ENCODE assay signal across 23 cellular contexts in genomic region chr9:84744195-84744594, GRCh38.
DNase-seq lines count a peak whose midpoint lies in the region; ATAC-seq and TF ChIP-seq lines count a peak whose summit lies in the region.
"Had no signal": no experiment of that assay in that cellular context is flagged by ENCODE, and none has a peak within 500 bp of the region (broad histone marks: within the 10 kb centered on the region; RNA-seq: fewer than 3 reads in every experiment).

No MANE protein-coding gene starts in this region.

- TF ChIP-seq CTCF in endodermal cell (conservative IDR thresholded peaks at IDR 0.05): no peak
- TF ChIP-seq CTCF in spleen (IDR thresholded peaks at IDR 0.05 in 8 of 11, conservative IDR thresholded peaks at IDR 0.05 in 3 of 11): no peak

- no peaks in the 10 kb centered on the region for H3K36me3 Mint-ChIP-seq in endodermal cell (ENCODE audit: low read depth)
- H3K36me3 Mint-ChIP-seq: CD8-positive, alpha-beta T cell had no signal

- intact Hi-C loops in spleen (cut with DNase I; ENCODE audit: low total_unique reads): no loop called here

- WGBS in endodermal cell (ENCODE audit: insufficient coverage in 1 of 2, insufficient read length in 1 of 2), 2 experiments: 95 to 97% methylated on average over 7 of the region's 7 CpGs
- WGBS in spleen, 5 donors: 74 to 89% (median 84%) methylated on average over 7 of the region's 7 CpGs

- H3K4me1 ChIP-seq in endodermal cell (ENCODE audit: control insufficient read depth, insufficient read depth, low read length): no peaks in the 10 kb centered on the region
- H3K4me1 ChIP-seq in spleen: no peaks in the 10 kb centered on the region
- H3K4me1 ChIP-seq: adrenal gland, Peyer's patch had no signal

- H3K9ac ChIP-seq in endodermal cell (ENCODE audit: extremely low read depth, low read length, poor library complexity, severe bottlenecking): no peak overlapping the region
- H3K9ac ChIP-seq: SK-N-SH had no signal

- no peaks in the 10 kb centered on the region for H3K9me3 ChIP-seq in endodermal cell (ENCODE audit: control insufficient read depth, low read length)
- no peaks in the 10 kb centered on the region for H3K9me3 ChIP-seq in spleen
- H3K9me3 ChIP-seq: adrenal gland, Peyer's patch, SK-N-SH had no signal

- H3K4me3 ChIP-seq in endodermal cell (ENCODE audit: low read length): no peak overlapping the region
- H3K4me3 ChIP-seq in spleen: no peak overlapping the region
- H3K4me3 ChIP-seq: adrenal gland, cardiac muscle cell, Peyer's patch had no signal

- ATAC-seq in GM18858 (IDR thresholded peaks at IDR 0.05; ENCODE audit: unreplicated experiment) (peak; percentile 46), GM21447 (IDR thresholded peaks at IDR 0.05; ENCODE audit: unreplicated experiment) (peak; percentile 41), HG02973 (IDR thresholded peaks at IDR 0.05; ENCODE audit: unreplicated experiment) (peak; percentile 40), HG03108 (IDR thresholded peaks at IDR 0.05; ENCODE audit: unreplicated experiment) (no peak)
- ATAC-seq: activated CD4-positive, CD25-positive, alpha-beta regulatory T cell treated with anti-CD3 and anti-CD28 coated beads, Interleukin-2, amount 50 U/mL, for 24 hours; CD8-positive, alpha-beta T cell; left lobe of liver had no signal

- peaks cover 7% of the 10 kb centered on the region for H3K4me1 Mint-ChIP-seq in endodermal cell
- H3K4me1 Mint-ChIP-seq: mesothelial cell of epicardium, nephron progenitor cell had no signal

- H3K27me3 ChIP-seq in endodermal cell (ENCODE audit: control insufficient read depth, insufficient read depth, low read length, poor library complexity, severe bottlenecking): no peaks in the 10 kb centered on the region
- H3K27me3 ChIP-seq in spleen (replicated peaks in 1 of 7): no peaks in the 10 kb centered on the region
- H3K27me3 ChIP-seq: adrenal gland, cardiac muscle cell, Peyer's patch had no signal

- H3K27ac ChIP-seq in endodermal cell (ENCODE audit: low read depth, low read length) (peak overlapping the region; percentile 22), spleen (no peak overlapping the region)
- H3K27ac ChIP-seq: adrenal gland, cardiac muscle cell, Peyer's patch had no signal

- TF ChIP-seq POLR2A in spleen (IDR thresholded peaks at IDR 0.05): no peak

- H3K27ac Mint-ChIP-seq in endodermal cell: no peak overlapping the region
- H3K27ac Mint-ChIP-seq: activated T-helper 2 cell treated with anti-CD3 and anti-CD28 coated beads, Interferon-gamma antibody, Interleukin-2, Interleukin-4, amounts not matched to agents 10 μg/mL and 5 μg/mL and 100 μg/mL, durations not matched to agents 14 hours and 24 hours and 36 hours; CD8-positive, alpha-beta T cell; mesothelial cell of epicardium; nephron progenitor cell; progenitor cell of endocrine pancreas had no signal

- no peak for DNase-seq in endodermal cell
- DNase-seq in UCSD-AML1 (lab: John Stamatoyannopoulos, UW; ENCODE audit: unreplicated experiment): no peak
- no peak for DNase-seq in spleen
- DNase-seq: adrenal gland; CD8-positive, alpha-beta T cell; DND-41; NCI-H1417; NCI-H2171; NCI-H69; nephron progenitor cell; Peyer's patch; SK-N-SH; stimulated activated CD4-positive, alpha-beta T cell treated with anti-CD3 and anti-CD28 coated beads, Interleukin-2, amount 100 ng/mL, for 48 hours had no signal

- no peaks in the 10 kb centered on the region for H3K9me3 Mint-ChIP-seq in endodermal cell
- H3K9me3 Mint-ChIP-seq: activated T-helper 2 cell treated with anti-CD3 and anti-CD28 coated beads, Interferon-gamma antibody, Interleukin-2, Interleukin-4, amounts not matched to agents 10 μg/mL and 5 μg/mL and 100 μg/mL, durations not matched to agents 14 hours and 24 hours and 36 hours; CD8-positive, alpha-beta T cell; mesothelial cell of epicardium; nephron progenitor cell had no signal

- no peak overlapping the region for H3K4me3 Mint-ChIP-seq in endodermal cell
- H3K4me3 Mint-ChIP-seq: CD8-positive, alpha-beta T cell; mesothelial cell of epicardium; nephron progenitor cell had no signal

- H3K27me3 Mint-ChIP-seq in endodermal cell (ENCODE audit: insufficient read depth): no peaks in the 10 kb centered on the region
- H3K27me3 Mint-ChIP-seq: progenitor cell of endocrine pancreas had no signal

- H3K36me3 ChIP-seq in endodermal cell (ENCODE audit: control insufficient read depth, insufficient read depth, low read length): no peaks in the 10 kb centered on the region
- no peaks in the 10 kb centered on the region for H3K36me3 ChIP-seq in spleen
- H3K36me3 ChIP-seq: adrenal gland, cardiac muscle cell, Peyer's patch had no signal
